Comparison of ENCODE assay signal across 18 cellular contexts in genomic region chr6:165183496-165184140, GRCh38.
DNase-seq lines count a peak whose midpoint lies in the region; ATAC-seq lines count a peak whose summit lies in the region.
"Had no signal": no experiment of that assay in that cellular context is flagged by ENCODE, and none has a peak within 500 bp of the region (broad histone marks: within the 10 kb centered on the region; RNA-seq: fewer than 3 reads in every experiment).

No MANE protein-coding gene starts in this region.

- H3K4me3 ChIP-seq in skeletal muscle satellite cell (ENCODE audit: low read length), result no peak overlapping the region
- H3K4me3 ChIP-seq: PC-9 had no signal

- DNase-seq in G401 (ENCODE audit: low spot score) (peak; percentile 80), RPMI7951 (ENCODE audit: low read depth) (peak; percentile 37), cerebellar cortex (ENCODE audit: low spot score) (peak; percentile 73), DMS53 treated with DMSO at 0.1 percent for 48 hours (lab: John Stamatoyannopoulos, UW; ENCODE audit: unreplicated experiment) (no peak)
- DNase-seq in central memory CD4-positive, alpha-beta T cell, result no peak
- DNase-seq: COR-L47, EL, H7, KBM-7, NCI-H1092 treated with DMSO at 0.1 percent for 48 hours, NCI-H1694 treated with DMSO at 0.1 percent for 48 hours, NCI-H2107, NCI-H2227 treated with DMSO at 0.1 percent for 48 hours, NCI-H524, PC-9, SK-N-SH had no signal

- ATAC-seq in HG02840 (IDR thresholded peaks at IDR 0.05; ENCODE audit: low FRiP score, unreplicated experiment), result no peak

- no peak overlapping the region for H3K4me2 ChIP-seq in skeletal muscle satellite cell (ENCODE audit: low read length)
- H3K4me2 ChIP-seq: PC-9, SK-N-SH had no signal

- no peaks in the 10 kb centered on the region for H3K27me3 ChIP-seq in skeletal muscle satellite cell (ENCODE audit: control insufficient read depth, insufficient read depth, low read length)

- H3K4me1 ChIP-seq in skeletal muscle satellite cell (ENCODE audit: control insufficient read depth, insufficient read depth, low read length), result peaks cover 64% of the 10 kb centered on the region

- no peaks in the 10 kb centered on the region for H3K9me3 ChIP-seq in skeletal muscle satellite cell (replicated peaks; ENCODE audit: low read length)
- H3K9me3 ChIP-seq: SK-N-SH had no signal

- H3K36me3 ChIP-seq in skeletal muscle satellite cell (ENCODE audit: insufficient read depth, low read length), result no peaks in the 10 kb centered on the region

- peak overlapping the region; percentile 27 for H3K9ac ChIP-seq in skeletal muscle satellite cell (ENCODE audit: low read depth, low read length)
- H3K9ac ChIP-seq: SK-N-SH had no signal

- in situ Hi-C loops in G401 (cut with HindIII; ENCODE audit: low sequenced_read_pairs), result no loop called here

Comparison
In these comparisons a context has a peak if more than half of its experiments do, and no peak if none do; other contexts are left out.
1. DNase-seq: peak in G401 (single experiment), RPMI7951 (single experiment) and cerebellar cortex (single experiment); none in DMS53 treated with DMSO at 0.1 percent for 48 hours (single experiment) and central memory CD4-positive, alpha-beta T cell (single experiment).